7 cellular contexts compared by ENCODE assay signal in the genomic region with DNA sequence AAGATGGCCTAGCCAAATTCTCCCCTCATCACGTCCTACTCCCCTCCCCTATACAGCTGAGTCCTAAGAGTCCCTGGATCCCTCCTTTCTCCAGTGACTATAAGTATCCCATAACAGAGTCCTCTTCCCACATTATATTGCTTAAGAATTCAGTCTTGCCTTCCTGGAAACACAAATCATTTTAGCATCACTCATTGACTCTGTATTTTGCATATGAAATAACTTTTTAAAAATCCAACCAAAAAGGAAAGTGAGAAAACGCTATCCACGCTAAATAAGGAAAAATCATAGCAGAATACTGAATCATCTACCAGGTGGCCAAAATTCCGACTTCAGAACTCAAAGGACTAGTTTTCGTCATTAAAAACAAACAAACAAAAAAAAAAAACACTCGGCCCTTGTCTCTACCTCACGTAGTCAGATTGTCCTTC.
DNase-seq lines count a peak whose midpoint lies in the region; ATAC-seq and TF ChIP-seq lines count a peak whose summit lies in the region.

No MANE protein-coding gene starts in this region.

- no peaks in the 10 kb centered on the region for H3K79me2 ChIP-seq in HCT116 (ENCODE audit: insufficient read depth, low read length)
- no peaks in the 10 kb centered on the region for H3K79me2 ChIP-seq in H9 (ENCODE audit: insufficient read depth, low read length)

- no peaks in the 10 kb centered on the region for H3K9me3 ChIP-seq in HCT116 (ENCODE audit: control insufficient read depth in 1 of 2, insufficient read depth in 1 of 2, low read depth in 1 of 2, low read length in 2 of 2)
- no peaks in the 10 kb centered on the region for H3K9me3 ChIP-seq in stomach
- no peaks in the 10 kb centered on the region for H3K9me3 ChIP-seq in H9 (ENCODE audit: control insufficient read depth, low read depth, low read length)

- H2BK120ac ChIP-seq in H9 (ENCODE audit: low read depth, low read length, poor library complexity, severe bottlenecking) = no peak overlapping the region

- no peaks in the 10 kb centered on the region for H3K36me3 Mint-ChIP-seq in activated CD4-positive, alpha-beta memory T cell treated with anti-CD3 and anti-CD28 coated beads for 36 hours
- no peaks in the 10 kb centered on the region for H3K36me3 Mint-ChIP-seq in H9 (ENCODE audit: insufficient read depth in 1 of 3, low read depth in 3 of 3)

- H3K27me3 ChIP-seq in HCT116 (ENCODE audit: insufficient read depth, low read length) = no peaks in the 10 kb centered on the region
- no peaks in the 10 kb centered on the region for H3K27me3 ChIP-seq in stomach
- H3K27me3 ChIP-seq in H9 (ENCODE audit: insufficient read depth, low read length) = no peaks in the 10 kb centered on the region

- H3K36me3 ChIP-seq in HCT116 (ENCODE audit: control insufficient read depth in 1 of 2, insufficient read depth in 2 of 2, low read length in 2 of 2) (0 out of 4 replicates have a peak, but pooled peaks cover 0 to 4% of the 10 kb centered on the region in 2 experiments), stomach (peaks cover 0 to 59% (median 21%) of the 10 kb centered on the region in 4 donors)

- no peak overlapping the region for H3T11ph ChIP-seq in H9 (ENCODE audit: low read length)

- no peaks in the 10 kb centered on the region for H4K20me1 ChIP-seq in HCT116 (ENCODE audit: insufficient read depth)
- H4K20me1 ChIP-seq in H9 (ENCODE audit: control insufficient read depth, insufficient read depth, insufficient read length) = no peaks in the 10 kb centered on the region

- H2BK5ac ChIP-seq in H9 (ENCODE audit: insufficient read length, low read length) = no peak overlapping the region

- H3K4me1 ChIP-seq in HCT116 (ENCODE audit: control insufficient read depth in 1 of 2, insufficient read depth in 2 of 2, low read length in 2 of 2) (peaks cover 20 to 29% of the 10 kb centered on the region in 2 experiments), stomach (peaks cover 7 to 41% (median 27%) of the 10 kb centered on the region in 4 donors), H9 (ENCODE audit: insufficient read depth, low read length) (peaks cover 9% of the 10 kb centered on the region; the same call in 1 of the 2 replicates)

- H2BK12ac ChIP-seq in H9 (ENCODE audit: insufficient read length, low read depth, low read length) = no peak overlapping the region

- H3K56ac ChIP-seq in H9 (ENCODE audit: insufficient read length, low read depth, low read length) = no peak overlapping the region

- H3K9ac ChIP-seq in HCT116 (ENCODE audit: low read length) = peak overlapping the region; percentile 63
- H3K9ac ChIP-seq in H9 (ENCODE audit: extremely low read depth, insufficient read length, low read length) = no peak overlapping the region

- no peak overlapping the region for H4K5ac ChIP-seq in H9 (ENCODE audit: insufficient read length, low read depth, low read length)

- POLR2A ChIA-PET in HCT116 (lab: Charles Lee) = interaction anchor here (0.7 to 2.2 kb wide), 2 partner anchors 12 to 207 kb away, joined by 3 to 24 read pairs; partner anchors contain the start of gene SAMD4A
- POLR2A ChIA-PET in activated CD4-positive, alpha-beta memory T cell treated with anti-CD3 and anti-CD28 coated beads for 36 hours (lab: Charles Lee) = interaction anchor here (0.6 to 5.5 kb wide), 6 partner anchors 42 to 207 kb away, joined by 3 to 45 read pairs (median 4); partner anchors contain the start of gene SAMD4A

- TF ChIP-seq CTCF in HCT116 (IDR thresholded peaks at IDR 0.05 in 2 of 3, conservative IDR thresholded peaks at IDR 0.05 in 1 of 3; ENCODE audit: borderline replicate concordance in 1 of 3, insufficient read depth in 1 of 3, low read depth in 2 of 3, low read length in 2 of 3) (no peak), foreskin fibroblast (IDR thresholded peaks at IDR 0.05; ENCODE audit: low read depth, low read length) (no peak), stomach (IDR thresholded peaks at IDR 0.05) (no peak), H9 (conservative IDR thresholded peaks at IDR 0.05) (no peak)

- H3K18ac ChIP-seq in H9 (ENCODE audit: insufficient read length, low read depth, low read length) = no peak overlapping the region

- no peak for TF ChIP-seq RAD21 in HCT116 (IDR thresholded peaks at IDR 0.05; ENCODE audit: low read depth)

- peak overlapping the region; percentile 24 for H2AFZ ChIP-seq in HCT116 (ENCODE audit: low read depth, low read length, poor library complexity, severe bottlenecking)
- H2AFZ ChIP-seq in H9 (ENCODE audit: low read length) = no peak overlapping the region

- H3K9me3 Mint-ChIP-seq in activated CD4-positive, alpha-beta memory T cell treated with anti-CD3 and anti-CD28 coated beads for 36 hours = no peaks in the 10 kb centered on the region
- H3K9me3 Mint-ChIP-seq in H9 = no peaks in the 10 kb centered on the region

- peak overlapping the region; percentile 44 for H3K4me3 Mint-ChIP-seq in activated CD4-positive, alpha-beta memory T cell treated with anti-CD3 and anti-CD28 coated beads for 36 hours
- no peak overlapping the region for H3K4me3 Mint-ChIP-seq in H9

- no peaks in the 10 kb centered on the region for H3K23me2 ChIP-seq in H9 (ENCODE audit: insufficient read length, low read depth, low read length, poor library complexity, severe bottlenecking)

- 76 to 86% (median 81%) methylated on average over 7 of the region's 7 CpGs for WGBS in stomach, 5 donors
- no CpG with 5 or more reads among the region's 7 CpGs for WGBS in H9 (ENCODE audit: extremely low coverage, insufficient read length, low lambda C conversion rate)

- intact Hi-C loops in HCT116 (cut with micrococcal nuclease) (loop anchor here (5.0 kb wide), 3 partner anchors 80 to 285 kb away; partner anchors contain the start of genes CGRRF1 and GMFB), stomach (cut with DNase I; ENCODE audit: low total_unique reads) (no loop called here)
- intact Hi-C loops in activated CD4-positive, alpha-beta memory T cell treated with anti-CD3 and anti-CD28 coated beads for 36 hours (cut with micrococcal nuclease) = loop anchor here (2.0 to 5.0 kb wide), 2 partner anchors 34 to 110 kb away; no protein-coding TSS in a partner anchor

- H2BK15ac ChIP-seq in H9 (ENCODE audit: low read depth, low read length) = no peak overlapping the region

- TF ChIP-seq POLR2A in HCT116 (IDR thresholded peaks at IDR 0.05; ENCODE audit: borderline replicate concordance, extremely low read depth, insufficient read depth, insufficient read length) = no peak
- TF ChIP-seq POLR2A in stomach (IDR thresholded peaks at IDR 0.05) = no peak

- peaks cover 4% of the 10 kb centered on the region for H3K27me3 Mint-ChIP-seq in activated CD4-positive, alpha-beta memory T cell treated with anti-CD3 and anti-CD28 coated beads for 36 hours
- no peaks in the 10 kb centered on the region; the same call in 1 of the 2 replicates for H3K27me3 Mint-ChIP-seq in H9 (ENCODE audit: low read depth)

- RAD21 ChIA-PET in HCT116 (lab: Charles Lee; ENCODE audit: low non-redundant PET in 1 of 2, low total read pairs in 2 of 2, uncharacterized antibody in 2 of 2, unreplicated experiment in 2 of 2) = interaction anchor here (0.9 to 2.2 kb wide), 3 partner anchors 206 to 208 kb away, joined by 5 to 16 read pairs (median 10); partner anchors contain the start of gene SAMD4A (in 1 of the 2)

- H3K27ac ChIP-seq in HCT116 (ENCODE audit: low read depth, low read length) = peak overlapping the region; percentile 77
- H3K27ac ChIP-seq in stomach = peak overlapping the region in 4 of 5 donors; percentile 83 to 89 (median 84)
- H3K27ac ChIP-seq in H9 (ENCODE audit: insufficient read length, low read depth, low read length) = no peak overlapping the region

- no peak for ATAC-seq in HCT116

- H4K8ac ChIP-seq in H9 (replicated peaks; ENCODE audit: insufficient read length, low read depth, low read length) = no peak overlapping the region

- no peaks in the 10 kb centered on the region for H3K9me2 ChIP-seq in HCT116 (ENCODE audit: insufficient read depth)

- no peak overlapping the region for H3K14ac ChIP-seq in H9 (ENCODE audit: insufficient read depth, low read length)

- no peak for TF ChIP-seq EP300 in stomach (IDR thresholded peaks at IDR 0.05)

- no peak overlapping the region for H2BK20ac ChIP-seq in H9 (ENCODE audit: low read depth, low read length, poor library complexity, severe bottlenecking)

- DNase-seq in HCT116 (ENCODE audit: low read depth, low spot score) = no peak
- no peak for DNase-seq in activated CD4-positive, alpha-beta memory T cell treated with anti-CD3 and anti-CD28 coated beads for 36 hours
- DNase-seq in foreskin fibroblast = peak; percentile 17 to 41
- no peak for DNase-seq in stomach
- DNase-seq in NCI-H1092 (lab: John Stamatoyannopoulos, UW) = no peak
- DNase-seq in HT-29 (ENCODE audit: low spot score) = no peak
- DNase-seq in H9 = no peak

- H3K4me1 Mint-ChIP-seq in activated CD4-positive, alpha-beta memory T cell treated with anti-CD3 and anti-CD28 coated beads for 36 hours (ENCODE audit: low read depth) = peaks cover 38% of the 10 kb centered on the region
- H3K4me1 Mint-ChIP-seq in H9 = peaks cover 18 to 19% of the 10 kb centered on the region in 2 experiments

- H3K79me1 ChIP-seq in H9 (ENCODE audit: insufficient read depth, low read depth, low read length, poor library complexity, severe bottlenecking) = no peaks in the 10 kb centered on the region

- BruUV-seq in HCT116 (replicated peaks; lab: Mats Ljungman, UMichigan) = no TSS peak

- H2AK5ac ChIP-seq in H9 (ENCODE audit: insufficient read length, low read length) = no peak overlapping the region

- CTCF ChIA-PET in HCT116 (lab: Charles Lee) = interaction anchor here (0.6 to 5.3 kb wide), 12 partner anchors 10 to 405 kb away, joined by 3 to 131 read pairs (median 3); partner anchors contain the start of gene SAMD4A
- CTCF ChIA-PET in activated CD4-positive, alpha-beta memory T cell treated with anti-CD3 and anti-CD28 coated beads for 36 hours (lab: Charles Lee) = interaction anchor here (0.6 to 5.9 kb wide), 25 partner anchors 10 to 425 kb away, joined by 3 to 296 read pairs (median 13); partner anchors contain the start of genes CGRRF1 and SAMD4A

- H3K4me2 ChIP-seq in HCT116 (ENCODE audit: low read length) = peak overlapping the region; percentile 78
- H3K4me2 ChIP-seq in H9 (ENCODE audit: insufficient read depth, insufficient read length, low read length) = no peak overlapping the region

- no peak overlapping the region for H4K91ac ChIP-seq in H9 (ENCODE audit: insufficient read length, low read depth, low read length)

- peak overlapping the region; percentile 80 for H3K27ac Mint-ChIP-seq in activated CD4-positive, alpha-beta memory T cell treated with anti-CD3 and anti-CD28 coated beads for 36 hours
- H3K27ac Mint-ChIP-seq in H9 = no peak overlapping the region

- H3K23ac ChIP-seq in H9 (ENCODE audit: insufficient read length, low read depth, low read length) = no peak overlapping the region

- peak overlapping the region in 1 of 2 experiments; percentile 40; a peak in 2 of 4 replicates for H3K4me3 ChIP-seq in HCT116 (replicated peaks in 1 of 2; ENCODE audit: low read depth in 1 of 2, low read length in 2 of 2)
- peak overlapping the region in 1 of 2 donors; percentile 12 for H3K4me3 ChIP-seq in foreskin fibroblast (ENCODE audit: low read depth in 1 of 2, low read length in 2 of 2)
- H3K4me3 ChIP-seq in stomach = no peak overlapping the region

- no peak overlapping the region for H3K4ac ChIP-seq in H9 (ENCODE audit: low read depth, low read length)

Comparison
In these comparisons a context has a peak if more than half of its experiments do, and no peak if none do; other contexts are left out.
1. DNase-seq: peak in foreskin fibroblast (2 of 2); none in HCT116 (single experiment), activated CD4-positive, alpha-beta memory T cell treated with anti-CD3 and anti-CD28 coated beads for 36 hours (single experiment), stomach (single experiment), NCI-H1092 (single experiment), HT-29 (single experiment) and H9 (single experiment).